ENCODE assay signal across 2 cellular contexts in the genomic region with DNA sequence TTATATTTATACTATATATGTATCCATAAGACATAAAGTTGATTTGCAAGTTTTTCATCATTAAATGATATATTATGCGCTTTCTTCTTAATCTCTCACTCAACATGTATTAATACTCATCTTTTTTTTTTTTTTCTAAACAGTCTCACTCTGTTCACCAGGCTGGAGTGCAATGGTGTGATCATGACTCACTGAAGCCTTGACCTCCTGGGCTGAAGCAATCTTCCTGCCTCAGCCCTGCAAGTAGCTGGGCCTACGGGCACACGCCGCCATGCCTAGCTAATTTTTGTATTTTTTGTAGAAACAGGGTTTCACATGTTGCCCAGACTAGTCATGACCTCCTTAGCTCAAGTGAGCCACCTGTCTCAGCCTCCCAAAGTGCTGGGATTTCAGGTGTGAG.
A peak's percentile ranks its signal among the peaks of the same experiment; 100 is the strongest.
TF ChIP-seq lines count a peak whose summit lies in the region.

No MANE protein-coding gene starts in this region.

TF ChIP-seq in K562, 482 proteins besides CTCF, POLR2A, EP300 and RAD21 (continued from another document and continues in another):
- TF ChIP-seq, protein P1, sequence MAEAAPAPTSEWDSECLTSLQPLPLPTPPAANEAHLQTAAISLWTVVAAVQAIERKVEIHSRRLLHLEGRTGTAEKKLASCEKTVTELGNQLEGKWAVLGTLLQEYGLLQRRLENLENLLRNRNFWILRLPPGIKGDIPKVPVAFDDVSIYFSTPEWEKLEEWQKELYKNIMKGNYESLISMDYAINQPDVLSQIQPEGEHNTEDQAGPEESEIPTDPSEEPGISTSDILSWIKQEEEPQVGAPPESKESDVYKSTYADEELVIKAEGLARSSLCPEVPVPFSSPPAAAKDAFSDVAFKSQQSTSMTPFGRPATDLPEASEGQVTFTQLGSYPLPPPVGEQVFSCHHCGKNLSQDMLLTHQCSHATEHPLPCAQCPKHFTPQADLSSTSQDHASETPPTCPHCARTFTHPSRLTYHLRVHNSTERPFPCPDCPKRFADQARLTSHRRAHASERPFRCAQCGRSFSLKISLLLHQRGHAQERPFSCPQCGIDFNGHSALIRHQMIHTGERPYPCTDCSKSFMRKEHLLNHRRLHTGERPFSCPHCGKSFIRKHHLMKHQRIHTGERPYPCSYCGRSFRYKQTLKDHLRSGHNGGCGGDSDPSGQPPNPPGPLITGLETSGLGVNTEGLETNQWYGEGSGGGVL (CRISPR knock-in tag; IDR thresholded peaks at IDR 0.05): no peak
- TF ChIP-seq STAT5A (IDR thresholded peaks at IDR 0.05; ENCODE audit: borderline replicate concordance, low read length) (no peak), CEBPG (CRISPR knock-in tag; IDR thresholded peaks at IDR 0.05) (no peak; the same call in 1 of the 2 replicates), CEBPG (tag; conservative IDR thresholded peaks at IDR 0.05 in 1 of 2, IDR thresholded peaks at IDR 0.05 in 1 of 2) (0 out of 4 replicates have a peak, but pooled peaks of 1 of the 2 experiments have one; percentile 30), CEBPB (tag; IDR thresholded peaks at IDR 0.05) (no peak), NFYB (IDR thresholded peaks at IDR 0.05; ENCODE audit: extremely low read depth, insufficient read length) (no peak), SMC3 (conservative IDR thresholded peaks at IDR 0.05; ENCODE audit: insufficient read depth, low read depth, low read length) (no peak), KLF6 (CRISPR knock-in tag; IDR thresholded peaks at IDR 0.05; ENCODE audit: borderline replicate concordance) (no peak), ZNF384 (IDR thresholded peaks at IDR 0.05; ENCODE audit: low read depth, low read length) (peak; percentile 60; the same call in 1 of the 2 replicates)
- TF ChIP-seq, protein P2, sequence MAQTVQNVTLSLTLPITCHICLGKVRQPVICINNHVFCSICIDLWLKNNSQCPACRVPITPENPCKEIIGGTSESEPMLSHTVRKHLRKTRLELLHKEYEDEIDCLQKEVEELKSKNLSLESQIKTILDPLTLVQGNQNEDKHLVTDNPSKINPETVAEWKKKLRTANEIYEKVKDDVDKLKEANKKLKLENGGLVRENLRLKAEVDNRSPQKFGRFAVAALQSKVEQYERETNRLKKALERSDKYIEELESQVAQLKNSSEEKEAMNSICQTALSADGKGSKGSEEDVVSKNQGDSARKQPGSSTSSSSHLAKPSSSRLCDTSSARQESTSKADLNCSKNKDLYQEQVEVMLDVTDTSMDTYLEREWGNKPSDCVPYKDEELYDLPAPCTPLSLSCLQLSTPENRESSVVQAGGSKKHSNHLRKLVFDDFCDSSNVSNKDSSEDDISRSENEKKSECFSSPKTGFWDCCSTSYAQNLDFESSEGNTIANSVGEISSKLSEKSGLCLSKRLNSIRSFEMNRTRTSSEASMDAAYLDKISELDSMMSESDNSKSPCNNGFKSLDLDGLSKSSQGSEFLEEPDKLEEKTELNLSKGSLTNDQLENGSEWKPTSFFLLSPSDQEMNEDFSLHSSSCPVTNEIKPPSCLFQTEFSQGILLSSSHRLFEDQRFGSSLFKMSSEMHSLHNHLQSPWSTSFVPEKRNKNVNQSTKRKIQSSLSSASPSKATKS (CRISPR knock-in tag; IDR thresholded peaks at IDR 0.05): no peak
- TF ChIP-seq, protein P3, sequence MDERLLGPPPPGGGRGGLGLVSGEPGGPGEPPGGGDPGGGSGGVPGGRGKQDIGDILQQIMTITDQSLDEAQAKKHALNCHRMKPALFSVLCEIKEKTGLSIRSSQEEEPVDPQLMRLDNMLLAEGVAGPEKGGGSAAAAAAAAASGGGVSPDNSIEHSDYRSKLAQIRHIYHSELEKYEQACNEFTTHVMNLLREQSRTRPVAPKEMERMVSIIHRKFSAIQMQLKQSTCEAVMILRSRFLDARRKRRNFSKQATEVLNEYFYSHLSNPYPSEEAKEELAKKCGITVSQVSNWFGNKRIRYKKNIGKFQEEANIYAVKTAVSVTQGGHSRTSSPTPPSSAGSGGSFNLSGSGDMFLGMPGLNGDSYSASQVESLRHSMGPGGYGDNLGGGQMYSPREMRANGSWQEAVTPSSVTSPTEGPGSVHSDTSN (CRISPR knock-in tag; IDR thresholded peaks at IDR 0.05; ENCODE audit: low read depth): no peak
- TF ChIP-seq, protein P3 (tag; conservative IDR thresholded peaks at IDR 0.05; ENCODE audit: low read depth): no peak
- TF ChIP-seq, protein P4, sequence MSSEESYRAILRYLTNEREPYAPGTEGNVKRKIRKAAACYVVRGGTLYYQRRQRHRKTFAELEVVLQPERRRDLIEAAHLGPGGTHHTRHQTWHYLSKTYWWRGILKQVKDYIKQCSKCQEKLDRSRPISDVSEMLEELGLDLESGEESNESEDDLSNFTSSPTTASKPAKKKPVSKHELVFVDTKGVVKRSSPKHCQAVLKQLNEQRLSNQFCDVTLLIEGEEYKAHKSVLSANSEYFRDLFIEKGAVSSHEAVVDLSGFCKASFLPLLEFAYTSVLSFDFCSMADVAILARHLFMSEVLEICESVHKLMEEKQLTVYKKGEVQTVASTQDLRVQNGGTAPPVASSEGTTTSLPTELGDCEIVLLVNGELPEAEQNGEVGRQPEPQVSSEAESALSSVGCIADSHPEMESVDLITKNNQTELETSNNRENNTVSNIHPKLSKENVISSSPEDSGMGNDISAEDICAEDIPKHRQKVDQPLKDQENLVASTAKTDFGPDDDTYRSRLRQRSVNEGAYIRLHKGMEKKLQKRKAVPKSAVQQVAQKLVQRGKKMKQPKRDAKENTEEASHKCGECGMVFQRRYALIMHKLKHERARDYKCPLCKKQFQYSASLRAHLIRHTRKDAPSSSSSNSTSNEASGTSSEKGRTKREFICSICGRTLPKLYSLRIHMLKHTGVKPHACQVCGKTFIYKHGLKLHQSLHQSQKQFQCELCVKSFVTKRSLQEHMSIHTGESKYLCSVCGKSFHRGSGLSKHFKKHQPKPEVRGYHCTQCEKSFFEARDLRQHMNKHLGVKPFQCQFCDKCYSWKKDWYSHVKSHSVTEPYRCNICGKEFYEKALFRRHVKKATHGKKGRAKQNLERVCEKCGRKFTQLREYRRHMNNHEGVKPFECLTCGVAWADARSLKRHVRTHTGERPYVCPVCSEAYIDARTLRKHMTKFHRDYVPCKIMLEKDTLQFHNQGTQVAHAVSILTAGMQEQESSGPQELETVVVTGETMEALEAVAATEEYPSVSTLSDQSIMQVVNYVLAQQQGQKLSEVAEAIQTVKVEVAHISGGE (CRISPR knock-in tag; IDR thresholded peaks at IDR 0.05): no peak
- TF ChIP-seq, protein P5, sequence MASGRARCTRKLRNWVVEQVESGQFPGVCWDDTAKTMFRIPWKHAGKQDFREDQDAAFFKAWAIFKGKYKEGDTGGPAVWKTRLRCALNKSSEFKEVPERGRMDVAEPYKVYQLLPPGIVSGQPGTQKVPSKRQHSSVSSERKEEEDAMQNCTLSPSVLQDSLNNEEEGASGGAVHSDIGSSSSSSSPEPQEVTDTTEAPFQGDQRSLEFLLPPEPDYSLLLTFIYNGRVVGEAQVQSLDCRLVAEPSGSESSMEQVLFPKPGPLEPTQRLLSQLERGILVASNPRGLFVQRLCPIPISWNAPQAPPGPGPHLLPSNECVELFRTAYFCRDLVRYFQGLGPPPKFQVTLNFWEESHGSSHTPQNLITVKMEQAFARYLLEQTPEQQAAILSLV (tag; IDR thresholded peaks at IDR 0.05): no peak

TF ChIP-seq in HepG2, 621 proteins besides CTCF, POLR2A, EP300 and RAD21 (continued from another document and continues in another):
- TF ChIP-seq, protein P6, sequence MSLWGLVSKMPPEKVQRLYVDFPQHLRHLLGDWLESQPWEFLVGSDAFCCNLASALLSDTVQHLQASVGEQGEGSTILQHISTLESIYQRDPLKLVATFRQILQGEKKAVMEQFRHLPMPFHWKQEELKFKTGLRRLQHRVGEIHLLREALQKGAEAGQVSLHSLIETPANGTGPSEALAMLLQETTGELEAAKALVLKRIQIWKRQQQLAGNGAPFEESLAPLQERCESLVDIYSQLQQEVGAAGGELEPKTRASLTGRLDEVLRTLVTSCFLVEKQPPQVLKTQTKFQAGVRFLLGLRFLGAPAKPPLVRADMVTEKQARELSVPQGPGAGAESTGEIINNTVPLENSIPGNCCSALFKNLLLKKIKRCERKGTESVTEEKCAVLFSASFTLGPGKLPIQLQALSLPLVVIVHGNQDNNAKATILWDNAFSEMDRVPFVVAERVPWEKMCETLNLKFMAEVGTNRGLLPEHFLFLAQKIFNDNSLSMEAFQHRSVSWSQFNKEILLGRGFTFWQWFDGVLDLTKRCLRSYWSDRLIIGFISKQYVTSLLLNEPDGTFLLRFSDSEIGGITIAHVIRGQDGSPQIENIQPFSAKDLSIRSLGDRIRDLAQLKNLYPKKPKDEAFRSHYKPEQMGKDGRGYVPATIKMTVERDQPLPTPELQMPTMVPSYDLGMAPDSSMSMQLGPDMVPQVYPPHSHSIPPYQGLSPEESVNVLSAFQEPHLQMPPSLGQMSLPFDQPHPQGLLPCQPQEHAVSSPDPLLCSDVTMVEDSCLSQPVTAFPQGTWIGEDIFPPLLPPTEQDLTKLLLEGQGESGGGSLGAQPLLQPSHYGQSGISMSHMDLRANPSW (CRISPR knock-in tag; IDR thresholded peaks at IDR 0.05; ENCODE audit: borderline replicate concordance): no peak
- peak; percentile 65; the same call in 1 of the 2 replicates for TF ChIP-seq KAT8 (CRISPR knock-in tag; IDR thresholded peaks at IDR 0.05)
- peak; percentile 87 for TF ChIP-seq RARA (CRISPR knock-in tag; IDR thresholded peaks at IDR 0.05)
- TF ChIP-seq ZNF33A (CRISPR knock-in tag; IDR thresholded peaks at IDR 0.05; ENCODE audit: borderline replicate concordance): no peak
- TF ChIP-seq, protein P7, sequence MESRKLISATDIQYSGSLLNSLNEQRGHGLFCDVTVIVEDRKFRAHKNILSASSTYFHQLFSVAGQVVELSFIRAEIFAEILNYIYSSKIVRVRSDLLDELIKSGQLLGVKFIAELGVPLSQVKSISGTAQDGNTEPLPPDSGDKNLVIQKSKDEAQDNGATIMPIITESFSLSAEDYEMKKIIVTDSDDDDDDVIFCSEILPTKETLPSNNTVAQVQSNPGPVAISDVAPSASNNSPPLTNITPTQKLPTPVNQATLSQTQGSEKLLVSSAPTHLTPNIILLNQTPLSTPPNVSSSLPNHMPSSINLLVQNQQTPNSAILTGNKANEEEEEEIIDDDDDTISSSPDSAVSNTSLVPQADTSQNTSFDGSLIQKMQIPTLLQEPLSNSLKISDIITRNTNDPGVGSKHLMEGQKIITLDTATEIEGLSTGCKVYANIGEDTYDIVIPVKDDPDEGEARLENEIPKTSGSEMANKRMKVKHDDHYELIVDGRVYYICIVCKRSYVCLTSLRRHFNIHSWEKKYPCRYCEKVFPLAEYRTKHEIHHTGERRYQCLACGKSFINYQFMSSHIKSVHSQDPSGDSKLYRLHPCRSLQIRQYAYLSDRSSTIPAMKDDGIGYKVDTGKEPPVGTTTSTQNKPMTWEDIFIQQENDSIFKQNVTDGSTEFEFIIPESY (CRISPR knock-in tag; IDR thresholded peaks at IDR 0.05): peak; percentile 93
- no peak for TF ChIP-seq MXI1 (IDR thresholded peaks at IDR 0.05; ENCODE audit: borderline replicate concordance, low read depth, low read length)
- TF ChIP-seq, protein P8, sequence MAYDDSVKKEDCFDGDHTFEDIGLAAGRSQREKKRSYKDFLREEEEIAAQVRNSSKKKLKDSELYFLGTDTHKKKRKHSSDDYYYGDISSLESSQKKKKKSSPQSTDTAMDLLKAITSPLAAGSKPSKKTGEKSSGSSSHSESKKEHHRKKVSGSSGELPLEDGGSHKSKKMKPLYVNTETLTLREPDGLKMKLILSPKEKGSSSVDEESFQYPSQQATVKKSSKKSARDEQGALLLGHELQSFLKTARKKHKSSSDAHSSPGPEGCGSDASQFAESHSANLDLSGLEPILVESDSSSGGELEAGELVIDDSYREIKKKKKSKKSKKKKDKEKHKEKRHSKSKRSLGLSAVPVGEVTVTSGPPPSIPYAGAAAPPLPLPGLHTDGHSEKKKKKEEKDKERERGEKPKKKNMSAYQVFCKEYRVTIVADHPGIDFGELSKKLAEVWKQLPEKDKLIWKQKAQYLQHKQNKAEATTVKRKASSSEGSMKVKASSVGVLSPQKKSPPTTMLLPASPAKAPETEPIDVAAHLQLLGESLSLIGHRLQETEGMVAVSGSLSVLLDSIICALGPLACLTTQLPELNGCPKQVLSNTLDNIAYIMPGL (CRISPR knock-in tag; IDR thresholded peaks at IDR 0.05; ENCODE audit: borderline replicate concordance in 1 of 2, low read depth in 1 of 2): 0 out of 4 replicates have a peak, but pooled peaks of 1 of the 2 experiments have one; percentile 36
- no peak for TF ChIP-seq ZBTB7B (CRISPR knock-in tag; IDR thresholded peaks at IDR 0.05)
- TF ChIP-seq, protein P9, sequence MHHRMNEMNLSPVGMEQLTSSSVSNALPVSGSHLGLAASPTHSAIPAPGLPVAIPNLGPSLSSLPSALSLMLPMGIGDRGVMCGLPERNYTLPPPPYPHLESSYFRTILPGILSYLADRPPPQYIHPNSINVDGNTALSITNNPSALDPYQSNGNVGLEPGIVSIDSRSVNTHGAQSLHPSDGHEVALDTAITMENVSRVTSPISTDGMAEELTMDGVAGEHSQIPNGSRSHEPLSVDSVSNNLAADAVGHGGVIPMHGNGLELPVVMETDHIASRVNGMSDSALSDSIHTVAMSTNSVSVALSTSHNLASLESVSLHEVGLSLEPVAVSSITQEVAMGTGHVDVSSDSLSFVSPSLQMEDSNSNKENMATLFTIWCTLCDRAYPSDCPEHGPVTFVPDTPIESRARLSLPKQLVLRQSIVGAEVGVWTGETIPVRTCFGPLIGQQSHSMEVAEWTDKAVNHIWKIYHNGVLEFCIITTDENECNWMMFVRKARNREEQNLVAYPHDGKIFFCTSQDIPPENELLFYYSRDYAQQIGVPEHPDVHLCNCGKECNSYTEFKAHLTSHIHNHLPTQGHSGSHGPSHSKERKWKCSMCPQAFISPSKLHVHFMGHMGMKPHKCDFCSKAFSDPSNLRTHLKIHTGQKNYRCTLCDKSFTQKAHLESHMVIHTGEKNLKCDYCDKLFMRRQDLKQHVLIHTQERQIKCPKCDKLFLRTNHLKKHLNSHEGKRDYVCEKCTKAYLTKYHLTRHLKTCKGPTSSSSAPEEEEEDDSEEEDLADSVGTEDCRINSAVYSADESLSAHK (CRISPR knock-in tag; IDR thresholded peaks at IDR 0.05; ENCODE audit: borderline replicate concordance): no peak
- peak; percentile 98 for TF ChIP-seq FOSL2 (CRISPR knock-in tag; IDR thresholded peaks at IDR 0.05)
- no peak for TF ChIP-seq CAMTA2 (CRISPR knock-in tag; IDR thresholded peaks at IDR 0.05; ENCODE audit: borderline replicate concordance)
- TF ChIP-seq, protein P10, sequence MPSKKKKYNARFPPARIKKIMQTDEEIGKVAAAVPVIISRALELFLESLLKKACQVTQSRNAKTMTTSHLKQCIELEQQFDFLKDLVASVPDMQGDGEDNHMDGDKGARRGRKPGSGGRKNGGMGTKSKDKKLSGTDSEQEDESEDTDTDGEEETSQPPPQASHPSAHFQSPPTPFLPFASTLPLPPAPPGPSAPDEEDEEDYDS (CRISPR knock-in tag; IDR thresholded peaks at IDR 0.05): peak; percentile 36; the same call in 1 of the 2 replicates
- TF ChIP-seq, protein P11, sequence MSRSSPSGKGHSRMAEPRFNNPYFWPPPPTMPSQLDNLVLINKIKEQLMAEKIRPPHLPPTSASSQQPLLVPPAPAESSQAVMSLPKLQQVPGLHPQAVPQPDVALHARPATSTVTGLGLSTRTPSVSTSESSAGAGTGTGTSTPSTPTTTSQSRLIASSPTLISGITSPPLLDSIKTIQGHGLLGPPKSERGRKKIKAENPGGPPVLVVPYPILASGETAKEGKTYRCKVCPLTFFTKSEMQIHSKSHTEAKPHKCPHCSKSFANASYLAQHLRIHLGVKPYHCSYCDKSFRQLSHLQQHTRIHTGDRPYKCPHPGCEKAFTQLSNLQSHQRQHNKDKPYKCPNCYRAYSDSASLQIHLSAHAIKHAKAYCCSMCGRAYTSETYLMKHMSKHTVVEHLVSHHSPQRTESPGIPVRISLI (CRISPR knock-in tag; IDR thresholded peaks at IDR 0.05; ENCODE audit: borderline replicate concordance): peak; percentile 81
